ENCODE assay signal across 9 cellular contexts in genomic region chr3:177934001-177934891, GRCh38.
DNase-seq lines count a peak whose midpoint lies in the region; ATAC-seq, FAIRE-seq and TF ChIP-seq lines count a peak whose summit lies in the region.
"Had no signal": no experiment of that assay in that cellular context is flagged by ENCODE, and none has a peak within 500 bp of the region (broad histone marks: within the 10 kb centered on the region; RNA-seq: fewer than 3 reads in every experiment).

No MANE protein-coding gene starts in this region.

- no peak overlapping the region for H3K23ac ChIP-seq in mesenchymal stem cell (ENCODE audit: low read length in 2 of 2)

- peak overlapping the region; percentile 35 for H2AK5ac ChIP-seq in mesenchymal stem cell (ENCODE audit: low read length, severe bottlenecking)

- no peak overlapping the region for H2BK120ac ChIP-seq in mesenchymal stem cell (ENCODE audit: low read depth, low read length)

- H3K27me3 Mint-ChIP-seq in activated T-cell treated with anti-CD3 and anti-CD28 coated beads, Interleukin-2, amount 50 U/mL, for 72 hours (ENCODE audit: low read depth), result no peaks in the 10 kb centered on the region

- H3K4ac ChIP-seq in mesenchymal stem cell (ENCODE audit: low read depth in 1 of 2, low read length in 2 of 2), result peak overlapping the region in 1 of 2 experiments; percentile 71

- no peak overlapping the region for H3K27ac Mint-ChIP-seq in activated T-cell treated with anti-CD3 and anti-CD28 coated beads, Interleukin-2, amount 50 U/mL, for 72 hours

- H3K27me3 ChIP-seq in bronchial epithelial cell (ENCODE audit: control insufficient read depth, insufficient read depth, low read length) (no peaks in the 10 kb centered on the region), mesenchymal stem cell (ENCODE audit: control insufficient read depth in 1 of 2, insufficient read depth in 1 of 2, low read length in 2 of 2) (no peaks in the 10 kb centered on the region)

- FAIRE-seq in bronchial epithelial cell (lab: Jason Lieb, UNC), result peak; percentile 23

- H2BK15ac ChIP-seq in mesenchymal stem cell (ENCODE audit: low read depth, poor library complexity, severe bottlenecking), result no peak overlapping the region

- no peaks in the 10 kb centered on the region for H3K9me3 ChIP-seq in mesenchymal stem cell (ENCODE audit: control insufficient read depth, low read length)

- no peak overlapping the region for H3K4me3 Mint-ChIP-seq in activated T-cell treated with anti-CD3 and anti-CD28 coated beads, Interleukin-2, amount 50 U/mL, for 72 hours

- H3K4me1 Mint-ChIP-seq in activated T-cell treated with anti-CD3 and anti-CD28 coated beads, Interleukin-2, amount 50 U/mL, for 72 hours (ENCODE audit: low read depth), result peaks cover 10% of the 10 kb centered on the region

- no peak overlapping the region for H2AFZ ChIP-seq in mesenchymal stem cell (ENCODE audit: low read depth, low read length)

- peak overlapping the region; percentile 12 for H3K4me2 ChIP-seq in mesenchymal stem cell (ENCODE audit: low read length, poor library complexity, severe bottlenecking)

- ATAC-seq in GM19328 (IDR thresholded peaks at IDR 0.05; ENCODE audit: unreplicated experiment), result no peak
- ATAC-seq in activated T-cell treated with anti-CD3 and anti-CD28 coated beads, Interleukin-2, amount 50 U/mL, for 72 hours (replicated peaks in 1 of 2), result no peak

- peak overlapping the region; percentile 73 for H3K27ac ChIP-seq in mesenchymal stem cell (ENCODE audit: low read length, poor library complexity, severe bottlenecking)

- H3K36me3 ChIP-seq in bronchial epithelial cell (ENCODE audit: control insufficient read depth, insufficient read depth, low read length) (no peaks in the 10 kb centered on the region), mesenchymal stem cell (ENCODE audit: control insufficient read depth in 1 of 2, insufficient read depth in 2 of 2, low read depth in 1 of 2, low read length in 2 of 2) (no peaks in the 10 kb centered on the region)

- no peak overlapping the region for H3K9ac ChIP-seq in mesenchymal stem cell (ENCODE audit: low read length)

- TF ChIP-seq CTCF in AG09319 (IDR thresholded peaks at IDR 0.05; ENCODE audit: low read depth, low read length) (no peak), bronchial epithelial cell (IDR thresholded peaks at IDR 0.05; ENCODE audit: insufficient read depth, low read length, severe bottlenecking) (no peak)

- no peak overlapping the region for H4K8ac ChIP-seq in mesenchymal stem cell (ENCODE audit: low read length)

- peaks cover 6% of the 10 kb centered on the region for H3K4me1 ChIP-seq in mesenchymal stem cell (ENCODE audit: control insufficient read depth, insufficient read depth, low read depth, low read length)

- 32% methylated on average over 6 of the region's 10 CpGs for WGBS in mesenchymal stem cell

- H3K9me3 Mint-ChIP-seq in activated T-cell treated with anti-CD3 and anti-CD28 coated beads, Interleukin-2, amount 50 U/mL, for 72 hours, result no peaks in the 10 kb centered on the region

- no peak overlapping the region for H3K18ac ChIP-seq in mesenchymal stem cell (ENCODE audit: low read depth in 1 of 2, low read length in 2 of 2)

- H2BK5ac ChIP-seq in mesenchymal stem cell (ENCODE audit: low read depth, low read length, poor library complexity, severe bottlenecking), result peak overlapping the region; percentile 59

- H2BK12ac ChIP-seq in mesenchymal stem cell (ENCODE audit: low read length in 2 of 2), result peak overlapping the region in 1 of 2 experiments; percentile 47

- DNase-seq in AG09319 (ENCODE audit: extremely low read depth, low read depth), result peak; percentile 84
- DNase-seq in HuH-7 (ENCODE audit: low spot score), result peak; percentile 15
- no peak for DNase-seq in bronchial epithelial cell (ENCODE audit: low read depth)
- peak; percentile 41 for DNase-seq in mesenchymal stem cell
- DNase-seq in LoVo (ENCODE audit: low spot score), result no peak
- DNase-seq in activated T-cell treated with anti-CD3 and anti-CD28 coated beads, Interleukin-2, amount 50 U/mL, for 72 hours, result no peak
- DNase-seq in GOT3 (lab: John Stamatoyannopoulos, UW), result no peak
- DNase-seq: caudate nucleus had no signal

- no peaks in the 10 kb centered on the region for H3K79me1 ChIP-seq in mesenchymal stem cell (replicated peaks; ENCODE audit: low read length, poor library complexity, severe bottlenecking)

- no peak overlapping the region for H3K14ac ChIP-seq in mesenchymal stem cell (ENCODE audit: low read length in 2 of 2)

- no peak overlapping the region for H4K91ac ChIP-seq in mesenchymal stem cell (ENCODE audit: low read length)

- no peaks in the 10 kb centered on the region for H3K36me3 Mint-ChIP-seq in activated T-cell treated with anti-CD3 and anti-CD28 coated beads, Interleukin-2, amount 50 U/mL, for 72 hours (ENCODE audit: insufficient read depth in 2 of 2)

- no peak overlapping the region for H3K4me3 ChIP-seq in bronchial epithelial cell (ENCODE audit: low read depth, low read length)
- H3K4me3 ChIP-seq in mesenchymal stem cell (ENCODE audit: insufficient read depth in 1 of 2, low read depth in 1 of 2, low read length in 2 of 2), result no peak overlapping the region

Comparison
In these comparisons a context has a peak if more than half of its experiments do, and no peak if none do; other contexts are left out.
1. DNase-seq: peak in AG09319 (single experiment), HuH-7 (single experiment) and mesenchymal stem cell (single experiment); none in bronchial epithelial cell (single experiment), LoVo (single experiment), activated T-cell treated with anti-CD3 and anti-CD28 coated beads, Interleukin-2, amount 50 U/mL, for 72 hours (0 of 2) and GOT3 (single experiment).